In genomic region chr12:98743362-98743953, GRCh38 we compare ENCODE assay signal across 9 cellular contexts.
DNase-seq lines count a peak whose midpoint lies in the region; ATAC-seq and TF ChIP-seq lines count a peak whose summit lies in the region.
"Had no signal": no experiment of that assay in that cellular context is flagged by ENCODE, and none has a peak within 500 bp of the region (broad histone marks: within the 10 kb centered on the region; RNA-seq: fewer than 3 reads in every experiment).

No MANE protein-coding gene starts in this region.

- H3K27me3 Mint-ChIP-seq in endothelial cell (ENCODE audit: unreplicated experiment) = peaks cover 6% of the 10 kb centered on the region

- H3K27me3 ChIP-seq in RWPE2 (ENCODE audit: insufficient read depth, poor library complexity, severe bottlenecking) (peaks cover 10% of the 10 kb centered on the region), spleen (replicated peaks in 1 of 7) (peaks cover 0 to 34% (median 16%) of the 10 kb centered on the region in 7 donors)

- H3K4me1 Mint-ChIP-seq in endothelial cell (ENCODE audit: unreplicated experiment) = no peaks in the 10 kb centered on the region

- no peaks in the 10 kb centered on the region for H3K36me3 Mint-ChIP-seq in endothelial cell (ENCODE audit: low read depth, unreplicated experiment)

- H3K4me3 ChIP-seq in RWPE2 (ENCODE audit: severe bottlenecking) (no peak overlapping the region), spleen (no peak overlapping the region)

- no peak overlapping the region for H3K4me3 Mint-ChIP-seq in endothelial cell (ENCODE audit: unreplicated experiment)

- peak; percentile 48 for TF ChIP-seq CTCF in RWPE2 (IDR thresholded peaks at IDR 0.05; ENCODE audit: poor library complexity, severe bottlenecking)
- TF ChIP-seq CTCF in endothelial cell (IDR thresholded peaks at IDR 0.05; ENCODE audit: unreplicated experiment) = peak; percentile 48
- TF ChIP-seq CTCF in spleen (IDR thresholded peaks at IDR 0.05 in 8 of 11, conservative IDR thresholded peaks at IDR 0.05 in 3 of 11) = peak in 6 of 11 experiments; percentile 10 to 53 (median 38)

- H3K27ac ChIP-seq in RWPE2 (ENCODE audit: poor library complexity, severe bottlenecking) (no peak overlapping the region), spleen (no peak overlapping the region)
- H3K27ac ChIP-seq: neutrophil had no signal

- WGBS in spleen, 5 donors = 19 to 33% (median 23%) methylated on average over 4 of the region's 4 CpGs

- H3K36me3 ChIP-seq in RWPE2 (ENCODE audit: low read depth) (no peaks in the 10 kb centered on the region), spleen (no peaks in the 10 kb centered on the region)
- H3K36me3 ChIP-seq: neutrophil had no signal

- no peaks in the 10 kb centered on the region for H3K9me3 ChIP-seq in RWPE2 (ENCODE audit: severe bottlenecking)
- H3K9me3 ChIP-seq in spleen = peaks cover 0 to 5% (median 0%) of the 10 kb centered on the region in 8 donors
- H3K9me3 ChIP-seq: neutrophil had no signal

- intact Hi-C loops in spleen (cut with DNase I; ENCODE audit: low total_unique reads) = no loop called here

- DNase-seq in SIG-M5 treated with dmso at 0.1 percent for 504 hours (lab: John Stamatoyannopoulos, UW; ENCODE audit: unreplicated experiment) (peak; percentile 65), SIG-M5 (lab: John Stamatoyannopoulos, UW) (no peak), RWPE2 (ENCODE audit: low spot score) (no peak), endothelial cell (ENCODE audit: low spot score) (peak; percentile 69), spleen (no peak), NCI-H526 treated with DMSO at 0.1 percent for 48 hours (lab: John Stamatoyannopoulos, UW) (no peak), KG1 (lab: John Stamatoyannopoulos, UW) (no peak)

- ATAC-seq in HG02852 (IDR thresholded peaks at IDR 0.05; ENCODE audit: unreplicated experiment) (peak; percentile 45), RWPE2 (ENCODE audit: low read depth) (no peak)

- no peak for TF ChIP-seq POLR2A in spleen (IDR thresholded peaks at IDR 0.05)

- H3K4me1 ChIP-seq in RWPE2 (ENCODE audit: insufficient read depth, poor library complexity, severe bottlenecking) = no peaks in the 10 kb centered on the region
- peaks cover 7 to 19% (median 12%) of the 10 kb centered on the region in 6 donors for H3K4me1 ChIP-seq in spleen

- no peaks in the 10 kb centered on the region for H3K9me3 Mint-ChIP-seq in endothelial cell (ENCODE audit: unreplicated experiment)

- H3K27ac Mint-ChIP-seq in endothelial cell (ENCODE audit: unreplicated experiment) = no peak overlapping the region

Comparison
In these comparisons a context has a peak if more than half of its experiments do, and no peak if none do; other contexts are left out.
1. DNase-seq: peak in SIG-M5 treated with dmso at 0.1 percent for 504 hours (single experiment) and endothelial cell (single experiment); none in SIG-M5 (single experiment), RWPE2 (single experiment), spleen (single experiment), NCI-H526 treated with DMSO at 0.1 percent for 48 hours (single experiment) and KG1 (single experiment).
2. Peak in every context shown above with its lines, with median percentiles within 50 percentile points of each other: CTCF ChIP-seq.